In the genomic region with DNA sequence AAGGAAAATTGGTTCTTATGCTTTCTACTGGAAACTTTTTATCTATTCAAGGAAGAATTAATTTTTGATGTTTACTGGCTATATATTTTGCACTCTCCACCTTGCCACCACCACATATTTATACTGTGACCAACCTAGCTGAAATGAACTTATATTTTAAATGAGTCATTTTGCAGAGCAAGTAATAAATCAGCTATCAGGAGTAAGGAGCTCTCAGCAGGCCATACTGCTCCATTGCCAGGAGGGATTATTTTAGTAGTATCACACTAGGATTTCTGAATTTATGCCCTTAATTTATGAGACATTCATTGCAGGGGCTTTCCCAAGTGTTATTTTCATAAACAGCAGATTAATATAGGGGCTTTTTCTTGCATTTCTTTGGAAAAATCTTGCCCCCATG, we compare ENCODE assay signal across 26 cellular contexts.
DNase-seq lines count a peak whose midpoint lies in the region; ATAC-seq, FAIRE-seq and TF ChIP-seq lines count a peak whose summit lies in the region.
"Had no signal": no experiment of that assay in that cellular context is flagged by ENCODE, and none has a peak within 500 bp of the region (broad histone marks: within the 10 kb centered on the region; RNA-seq: fewer than 3 reads in every experiment).

No MANE protein-coding gene starts in this region.

- DNase-seq in EL: peak; percentile 50
- DNase-seq in NCI-H226: peak; percentile 19
- DNase-seq in fibroblast of mammary gland (ENCODE audit: low read depth): peak; percentile 63
- DNase-seq in renal cortical epithelial cell (ENCODE audit: low read depth): peak; percentile 43
- no peak for DNase-seq in sciatic nerve (ENCODE audit: low spot score)
- no peak for DNase-seq in DMS 273 treated with DMSO at 0.1 percent for 48 hours (lab: John Stamatoyannopoulos, UW)
- no peak for DNase-seq in D721Med (ENCODE audit: insufficient read length, low spot score)
- DNase-seq: activated CD4-positive, CD25-positive, alpha-beta regulatory T cell treated with anti-CD3 and anti-CD28 coated beads, Interleukin-2, amount 50 U/mL, for 72 hours; activated CD8-positive, alpha-beta T cell treated with anti-CD3 and anti-CD28 coated beads for 36 hours; activated gamma-delta T cell; activated T-cell treated with anti-CD3 and anti-CD28 coated beads for 4 hours; brain microvascular endothelial cell; effector memory CD4-positive, alpha-beta T cell; islet precursor cell; lower lobe of right lung; NCI-H2171 treated with DMSO at 0.1 percent for 48 hours; NCI-H524 treated with DMSO at 0.1 percent for 48 hours; NK-92 treated with Interleukin-12 subunit alpha and Interleukin-12 subunit beta, amount 100 ng/mL, for 24 hours; small intestine; stimulated activated CD4-positive, alpha-beta T cell treated with anti-CD3 and anti-CD28 coated beads, Interleukin-1b, Interleukin-23, amount 100 ng/mL, for 48 hours; T-helper 1 cell had no signal

- ATAC-seq in sciatic nerve (no peak), GM18511 (IDR thresholded peaks at IDR 0.05; ENCODE audit: unreplicated experiment) (no peak)
- ATAC-seq: activated CD8-positive, alpha-beta T cell treated with anti-CD3 and anti-CD28 coated beads for 36 hours; gastroesophageal sphincter; K562; lower lobe of right lung had no signal

- intact Hi-C loops in sciatic nerve (cut with DNase I): loop anchor here (10.0 kb wide), 1 partner anchor 1437 kb away; no protein-coding TSS in a partner anchor

- H3K4me3 ChIP-seq in fibroblast of mammary gland (ENCODE audit: control insufficient read depth, low read depth, low read length): no peak overlapping the region
- H3K4me3 ChIP-seq: gastroesophageal sphincter, K562, lower lobe of right lung, prostate gland had no signal

- TF ChIP-seq CTCF in fibroblast of mammary gland (conservative IDR thresholded peaks at IDR 0.05; ENCODE audit: control insufficient read depth, insufficient read depth, low read depth, low read length) (no peak), D721Med (IDR thresholded peaks at IDR 0.05; ENCODE audit: insufficient read depth, missing control alignments) (no peak)

- no peak for FAIRE-seq in D721Med (lab: Jason Lieb, UNC)
- FAIRE-seq: colon, K562, small intestine had no signal

Comparison
In these comparisons a context has a peak if more than half of its experiments do, and no peak if none do; other contexts are left out.
1. DNase-seq: peak in EL (single experiment), NCI-H226 (single experiment), fibroblast of mammary gland (single experiment) and renal cortical epithelial cell (single experiment); none in sciatic nerve (single experiment), DMS 273 treated with DMSO at 0.1 percent for 48 hours (single experiment) and D721Med (single experiment).